ENCODE assay signal across 11 cellular contexts in the genomic region with DNA sequence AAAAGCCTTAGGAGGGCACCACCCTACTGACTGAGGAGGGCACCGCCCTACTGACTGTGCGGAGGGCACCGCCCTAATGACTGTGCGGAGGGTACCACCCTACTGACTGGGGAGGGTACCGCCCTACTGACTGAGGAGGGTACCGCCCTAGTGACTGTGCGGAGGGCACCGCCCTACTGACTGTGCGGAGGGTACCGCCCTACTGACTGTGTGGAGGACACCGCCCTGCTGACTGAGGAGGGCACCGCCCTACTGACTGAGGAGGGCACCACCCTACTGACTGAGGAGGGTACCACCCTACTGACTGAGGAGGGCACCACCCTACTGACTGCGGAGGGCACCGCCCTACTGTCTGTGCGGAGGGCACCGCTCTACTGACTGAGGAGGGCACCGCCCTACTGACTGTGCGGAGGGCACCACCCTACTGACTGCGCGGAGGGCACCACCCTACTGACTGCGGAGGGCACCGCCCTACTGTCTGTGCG.
DNase-seq lines count a peak whose midpoint lies in the region; ATAC-seq and TF ChIP-seq lines count a peak whose summit lies in the region.
"Had no signal": no experiment of that assay in that cellular context is flagged by ENCODE, and none has a peak within 500 bp of the region (broad histone marks: within the 10 kb centered on the region; RNA-seq: fewer than 3 reads in every experiment).

No MANE protein-coding gene starts in this region.

- H3K9me3 Mint-ChIP-seq in CD4-positive, CD25-positive, alpha-beta regulatory T cell = no peaks in the 10 kb centered on the region
- H3K9me3 Mint-ChIP-seq in endodermal cell = no peaks in the 10 kb centered on the region
- H3K9me3 Mint-ChIP-seq: brain had no signal

- H3K4me3 ChIP-seq in CD4-positive, CD25-positive, alpha-beta regulatory T cell (ENCODE audit: low read depth, low read length) = no peak overlapping the region
- peak overlapping the region; percentile 31 for H3K4me3 ChIP-seq in GM12864 (ENCODE audit: low read depth, low read length)
- H3K4me3 ChIP-seq in endodermal cell (ENCODE audit: low read length) = no peak overlapping the region

- peak overlapping the region; percentile 43 for H3K27ac ChIP-seq in CD4-positive, CD25-positive, alpha-beta regulatory T cell (ENCODE audit: insufficient read depth, low read length, poor library complexity, severe bottlenecking)
- H3K27ac ChIP-seq in endodermal cell (ENCODE audit: low read depth, low read length) = no peak overlapping the region

- H3K9ac ChIP-seq in endodermal cell (ENCODE audit: extremely low read depth, low read length, poor library complexity, severe bottlenecking) = no peak overlapping the region

- H3K4me1 Mint-ChIP-seq in CD4-positive, CD25-positive, alpha-beta regulatory T cell = peaks cover 8 to 19% (median 10%) of the 10 kb centered on the region in 4 donors
- peaks cover 10% of the 10 kb centered on the region for H3K4me1 Mint-ChIP-seq in endodermal cell

- H3K9me3 ChIP-seq in CD4-positive, CD25-positive, alpha-beta regulatory T cell (ENCODE audit: control insufficient read depth in 2 of 2, low read length in 2 of 2) = no peaks in the 10 kb centered on the region
- no peaks in the 10 kb centered on the region for H3K9me3 ChIP-seq in endodermal cell (ENCODE audit: control insufficient read depth, low read length)
- H3K9me3 ChIP-seq: spleen had no signal

- H3K27me3 Mint-ChIP-seq in CD4-positive, CD25-positive, alpha-beta regulatory T cell = no peaks in the 10 kb centered on the region
- no peaks in the 10 kb centered on the region for H3K27me3 Mint-ChIP-seq in endodermal cell (ENCODE audit: insufficient read depth)

- peak overlapping the region in 2 of 3 donors; percentile 25 to 84 for H3K27ac Mint-ChIP-seq in CD4-positive, CD25-positive, alpha-beta regulatory T cell
- H3K27ac Mint-ChIP-seq in endodermal cell = no peak overlapping the region

- H3K4me1 ChIP-seq in CD4-positive, CD25-positive, alpha-beta regulatory T cell (ENCODE audit: control insufficient read depth, insufficient read depth, low read length, poor library complexity, severe bottlenecking) = peaks cover 10% of the 10 kb centered on the region
- no peaks in the 10 kb centered on the region for H3K4me1 ChIP-seq in endodermal cell (ENCODE audit: control insufficient read depth, insufficient read depth, low read length)

- WGBS in endodermal cell (ENCODE audit: insufficient coverage in 1 of 2, insufficient read length in 1 of 2), 2 experiments = 93 to 100% methylated on average over 3 to 23 of the region's 23 CpGs

- H3K36me3 Mint-ChIP-seq in CD4-positive, CD25-positive, alpha-beta regulatory T cell = no peaks in the 10 kb centered on the region
- peaks cover 2% of the 10 kb centered on the region for H3K36me3 Mint-ChIP-seq in endodermal cell (ENCODE audit: low read depth)
- H3K36me3 Mint-ChIP-seq: brain had no signal

- peak; percentile 35 to 58 for ATAC-seq in CD4-positive, CD25-positive, alpha-beta regulatory T cell (ENCODE audit: low read depth in 2 of 2)
- ATAC-seq in HG03045 (IDR thresholded peaks at IDR 0.05; ENCODE audit: unreplicated experiment) (no peak), GM21717 (IDR thresholded peaks at IDR 0.05; ENCODE audit: unreplicated experiment) (no peak)

- H3K27me3 ChIP-seq in CD4-positive, CD25-positive, alpha-beta regulatory T cell (ENCODE audit: control insufficient read depth, insufficient read depth, low read length) = no peaks in the 10 kb centered on the region
- no peaks in the 10 kb centered on the region for H3K27me3 ChIP-seq in endodermal cell (ENCODE audit: control insufficient read depth, insufficient read depth, low read length, poor library complexity, severe bottlenecking)
- H3K27me3 ChIP-seq: spleen had no signal

- no peak for TF ChIP-seq CTCF in GM12864 (IDR thresholded peaks at IDR 0.05; ENCODE audit: low read depth, low read length, missing control alignments)
- no peak for TF ChIP-seq CTCF in endodermal cell (conservative IDR thresholded peaks at IDR 0.05)

- H3K36me3 ChIP-seq in CD4-positive, CD25-positive, alpha-beta regulatory T cell (ENCODE audit: control insufficient read depth, insufficient read depth, low read length) = no peaks in the 10 kb centered on the region
- no peaks in the 10 kb centered on the region for H3K36me3 ChIP-seq in endodermal cell (ENCODE audit: control insufficient read depth, insufficient read depth, low read length)

- peak overlapping the region in 3 of 4 donors; percentile 22 to 64 (median 52) for H3K4me3 Mint-ChIP-seq in CD4-positive, CD25-positive, alpha-beta regulatory T cell
- H3K4me3 Mint-ChIP-seq in endodermal cell = no peak overlapping the region

- peak; percentile 56 to 63 (median 63) for DNase-seq in CD4-positive, CD25-positive, alpha-beta regulatory T cell
- DNase-seq in GM12864 (ENCODE audit: low read depth) (no peak), RPMI7951 (ENCODE audit: low read depth) (peak; percentile 85), medulla oblongata (ENCODE audit: extremely low spot score) (no peak), endodermal cell (no peak)
- DNase-seq in effector CD4-positive, alpha-beta T cell = peak; percentile 21
- DNase-seq: NCI-H2227 treated with DMSO at 0.1 percent for 48 hours, spleen had no signal

Comparison
In these comparisons a context has a peak if more than half of its experiments do, and no peak if none do; other contexts are left out.
1. ATAC-seq: peak in CD4-positive, CD25-positive, alpha-beta regulatory T cell (2 of 2); none in HG03045 (single experiment) and GM21717 (single experiment).
2. DNase-seq: peak in CD4-positive, CD25-positive, alpha-beta regulatory T cell (3 of 3), RPMI7951 (single experiment) and effector CD4-positive, alpha-beta T cell (single experiment); none in GM12864 (single experiment), medulla oblongata (single experiment) and endodermal cell (single experiment).